Comparison of ENCODE assay signal across 6 cellular contexts in the genomic region with DNA sequence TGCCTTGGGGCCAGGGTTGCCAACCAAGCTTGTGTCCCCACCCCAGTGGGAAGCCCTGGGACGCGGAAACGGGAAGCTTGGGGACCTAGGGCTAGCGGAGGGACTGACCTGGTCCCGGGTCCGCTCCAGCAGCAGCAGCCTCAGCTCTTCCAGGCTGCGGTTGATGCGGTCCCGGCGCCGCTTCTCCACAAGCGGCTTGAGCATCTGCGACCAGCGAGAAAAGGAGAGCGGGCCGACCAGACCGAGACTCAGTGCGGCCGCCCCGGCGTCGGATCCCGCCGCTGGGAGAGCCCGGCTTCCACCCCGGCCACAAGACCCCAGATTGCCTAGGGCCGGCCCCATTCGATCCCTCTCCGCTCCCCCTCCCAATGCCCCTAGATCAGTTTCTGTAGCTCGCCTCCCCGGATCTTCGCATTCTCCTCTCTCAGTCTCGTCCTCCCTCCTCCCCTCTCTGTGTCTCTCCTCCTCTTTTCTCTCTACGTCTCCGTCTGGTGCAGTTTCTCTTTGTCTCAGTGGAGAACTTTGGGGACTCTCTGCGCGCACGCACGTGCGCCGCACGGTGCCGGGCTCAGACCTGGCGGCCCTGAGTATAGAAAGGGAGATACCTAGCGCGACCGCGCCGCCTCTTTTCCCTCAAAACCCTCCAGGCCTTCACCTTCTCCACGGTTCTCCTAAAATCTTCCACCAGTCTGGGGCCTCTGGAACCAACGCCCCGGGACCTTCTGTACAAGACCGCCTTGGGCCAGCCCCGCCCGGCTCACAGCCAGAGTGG. TPM values are rescaled to one million over a fixed set of nuclear protein-coding genes. Genes with fewer than 3 reads are reported as not detected.
DNase-seq lines count a peak whose midpoint lies in the region; ATAC-seq and TF ChIP-seq lines count a peak whose summit lies in the region.

No MANE protein-coding gene starts in this region.

- H3K27me3 Mint-ChIP-seq in CD4-positive, alpha-beta T cell, result peaks cover 63% of the 10 kb centered on the region

- peak overlapping the region; percentile 79 for H3K27ac Mint-ChIP-seq in CD4-positive, alpha-beta T cell

- CTCF ChIA-PET in CD4-positive, alpha-beta T cell (lab: Charles Lee), result interaction anchor here (0.5 to 2.0 kb wide), 5 partner anchors 15 to 36 kb away, joined by 3 to 12 read pairs (median 3); no protein-coding TSS in a partner anchor

- no peak for TF ChIP-seq POLR2A in Peyer's patch (IDR thresholded peaks at IDR 0.05)

- H3K4me3 Mint-ChIP-seq in CD4-positive, alpha-beta T cell, result peak overlapping the region; percentile 91

- peaks cover 64% of the 10 kb centered on the region for H3K36me3 Mint-ChIP-seq in CD4-positive, alpha-beta T cell (ENCODE audit: low read depth)

- peaks cover 79% of the 10 kb centered on the region for H3K4me1 Mint-ChIP-seq in CD4-positive, alpha-beta T cell (ENCODE audit: low read depth)

- no peak for ATAC-seq in CD4-positive, alpha-beta T cell (ENCODE audit: poor library complexity)
- no peak for ATAC-seq in GM18498 (IDR thresholded peaks at IDR 0.05; ENCODE audit: unreplicated experiment)

- no peak for TF ChIP-seq CTCF in CD4-positive, alpha-beta T cell (IDR thresholded peaks at IDR 0.05)
- no peak for TF ChIP-seq CTCF in Peyer's patch (IDR thresholded peaks at IDR 0.05)
- TF ChIP-seq CTCF in epithelial cell of proximal tubule (conservative IDR thresholded peaks at IDR 0.05; ENCODE audit: low read depth, low read length), result no peak

- POLR2A ChIA-PET in CD4-positive, alpha-beta T cell (lab: Charles Lee), result interaction anchor here (1.0 to 9.8 kb wide), 12 partner anchors 13 to 437 kb away, joined by 3 to 161 read pairs (median 6); a partner anchor contains a TSS

- intact Hi-C loops in CD4-positive, alpha-beta T cell (cut with DNase I, micrococcal nuclease), result loop anchor here (5.0 kb wide), 4 partner anchors 39 to 174 kb away; a partner anchor contains a TSS

- H3K9me3 Mint-ChIP-seq in CD4-positive, alpha-beta T cell, result peaks cover 2% of the 10 kb centered on the region

- peak in 3 of 10 experiments; percentile 23 to 39 (median 32) for DNase-seq in CD4-positive, alpha-beta T cell
- DNase-seq in Peyer's patch (no peak), epithelial cell of proximal tubule (ENCODE audit: low read depth) (no peak), NCI-H2081 (lab: John Stamatoyannopoulos, UW) (no peak)
- peak; percentile 54 for DNase-seq in stimulated activated CD4-positive, alpha-beta T cell treated with anti-CD3 and anti-CD28 coated beads, Interleukin-4, amount 100 ng/mL, for 24 hours

- H3K4me3 ChIP-seq in Peyer's patch, result peak overlapping the region; percentile 33 to 52 (median 43)
- H3K4me3 ChIP-seq in epithelial cell of proximal tubule (ENCODE audit: low read depth, low read length), result peak overlapping the region; percentile 75

- H3K27me3 ChIP-seq in CD4-positive, alpha-beta T cell (ENCODE audit: control insufficient read depth, insufficient read depth, low read length), result peaks cover 28% of the 10 kb centered on the region
- H3K27me3 ChIP-seq in Peyer's patch, result peaks cover 0 to 35% of the 10 kb centered on the region in 2 donors

- no peaks in the 10 kb centered on the region for H3K9me3 ChIP-seq in CD4-positive, alpha-beta T cell (ENCODE audit: control insufficient read depth, low read length)
- no peaks in the 10 kb centered on the region for H3K9me3 ChIP-seq in Peyer's patch

- H3K36me3 ChIP-seq in Peyer's patch, result no peaks in the 10 kb centered on the region

- H3K4me1 ChIP-seq in Peyer's patch, result peaks cover 3 to 72% (median 56%) of the 10 kb centered on the region in 4 donors

- H3K27ac ChIP-seq in CD4-positive, alpha-beta T cell (ENCODE audit: low read depth, low read length), result no peak overlapping the region
- H3K27ac ChIP-seq in Peyer's patch, result peak overlapping the region in 1 of 4 donors; percentile 57

RNA-seq across cellular contexts. Expression of a gene that starts 0.8 kb away (rescaled TPM):
- under 1 TPM; 0.52 to 0.53 TPM for total RNA-seq in CD4-positive, alpha-beta T cell
- total RNA-seq in Peyer's patch, result not detected
- total RNA-seq in epithelial cell of proximal tubule, result 0.35 TPM in 1 of 2 replicates, not detected in the other

RNA-seq across cellular contexts. Expression of a gene that starts 4.8 kb away (rescaled TPM):
- total RNA-seq in CD4-positive, alpha-beta T cell, result under 1 TPM; 0.81 to 0.91 TPM
- not detected for total RNA-seq in Peyer's patch
- total RNA-seq in epithelial cell of proximal tubule, result 0.36 TPM in 1 of 2 replicates, not detected in the other

RNA-seq across cellular contexts. Expression of a gene that starts 29.1 kb away (rescaled TPM):
- total RNA-seq in CD4-positive, alpha-beta T cell, result 1,000 to 10,000 TPM; 1,723 to 1,794 TPM
- 100 to 1,000 TPM in 3 of 4 donors, 10 to 100 TPM in 1; 67.6 to 143 (median 119) TPM for total RNA-seq in Peyer's patch
- 13.1 and 17.1 TPM in 2 replicates for total RNA-seq in epithelial cell of proximal tubule

RNA-seq across cellular contexts. Expression of a gene that starts 35.6 kb away (rescaled TPM):
- under 1 TPM in 1 of 2 experiments, not detected in 1; 0.41 TPM for total RNA-seq in CD4-positive, alpha-beta T cell
- under 1 TPM in 1 of 4 donors, not detected in 3; 0.83 TPM for total RNA-seq in Peyer's patch
- total RNA-seq in epithelial cell of proximal tubule, result 0.35 TPM in 1 of 2 replicates, not detected in the other

RNA-seq across cellular contexts. Expression of a gene that starts 39.6 kb away (rescaled TPM):
- total RNA-seq in CD4-positive, alpha-beta T cell, result 100 to 1,000 TPM; 351 to 366 TPM
- total RNA-seq in Peyer's patch (10 to 100 TPM; 10.7 to 40.2 (median 32.4) TPM), epithelial cell of proximal tubule (2.1 and 7.0 TPM in 2 replicates)

Comparison
In these comparisons a context has a peak if more than half of its experiments do, and no peak if none do; other contexts are left out.
1. RNA of a gene that starts 29.1 kb away (total RNA-seq): 1,723 to 1,794 TPM in CD4-positive, alpha-beta T cell; 67.6 to 143 TPM in Peyer's patch and 13.1 to 17.1 TPM in epithelial cell of proximal tubule; every median in the first group is over 10 times any median in the second.